Comparison of ENCODE assay signal across 8 cellular contexts in the genomic region with DNA sequence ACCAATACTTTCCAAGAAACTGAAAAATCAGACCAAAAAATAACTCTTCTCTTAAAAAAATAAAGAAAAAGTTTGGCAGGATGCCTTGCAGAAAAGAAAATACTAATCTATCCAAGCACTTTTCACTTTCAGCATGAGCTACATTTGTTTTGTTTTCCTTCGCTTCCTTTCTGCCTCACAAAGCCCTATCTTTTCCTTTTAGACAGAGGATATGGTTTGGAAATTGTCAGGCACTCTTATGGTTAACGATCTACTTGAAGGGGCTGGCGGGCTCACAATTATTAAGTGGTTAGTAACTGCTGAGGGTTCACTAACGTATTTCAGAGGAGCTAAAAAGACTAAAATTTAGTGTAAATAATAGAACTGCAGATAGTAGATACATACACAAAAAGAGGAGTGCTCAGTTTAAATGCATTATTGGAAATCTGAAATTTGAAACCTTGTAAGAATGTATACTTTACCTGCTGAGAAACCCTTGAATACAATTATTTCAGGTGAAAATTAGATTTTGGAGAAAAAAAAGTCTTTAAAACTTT. TPM values are rescaled to one million over a fixed set of nuclear protein-coding genes. Genes with fewer than 3 reads are reported as not detected.
A peak's percentile ranks its signal among the peaks of the same experiment; 100 is the strongest.
DNase-seq lines count a peak whose midpoint lies in the region; ATAC-seq and FAIRE-seq lines count a peak whose summit lies in the region.

No MANE protein-coding gene starts in this region.

- H3K4me1 Mint-ChIP-seq in memory B cell, result peaks cover 25% of the 10 kb centered on the region

- no peaks in the 10 kb centered on the region for H3K36me3 Mint-ChIP-seq in memory B cell

- H3K27ac Mint-ChIP-seq in memory B cell, result peak overlapping the region; percentile 51

- H3K27me3 Mint-ChIP-seq in memory B cell, result no peaks in the 10 kb centered on the region

- no peaks in the 10 kb centered on the region for H3K9me3 Mint-ChIP-seq in memory B cell

- no peak for FAIRE-seq in urothelium cell line (lab: Jason Lieb, UNC)

- peak; percentile 9 for DNase-seq in DMS53 treated with DMSO at 0.1 percent for 48 hours (lab: John Stamatoyannopoulos, UW; ENCODE audit: unreplicated experiment)
- peak; percentile 32 for DNase-seq in M059J (ENCODE audit: low read depth)
- peak; percentile 56 for DNase-seq in astrocyte of the hippocampus (ENCODE audit: low read depth, low spot score)
- DNase-seq in memory B cell (ENCODE audit: low spot score in 2 of 2), result no peak
- DNase-seq in NCI-H128 (lab: John Stamatoyannopoulos, UW; ENCODE audit: unreplicated experiment), result no peak
- DNase-seq in urothelium cell line (ENCODE audit: low spot score), result no peak
- DNase-seq in hippocampal formation (lab: John Stamatoyannopoulos, UW), result no peak
- no peak for DNase-seq in islet precursor cell

- H3K4me3 Mint-ChIP-seq in memory B cell, result peak overlapping the region; percentile 80

- no peak for ATAC-seq in memory B cell (ENCODE audit: low read depth)

RNA-seq across cellular contexts. Expression of a gene that starts 0.9 kb away (rescaled TPM):
- total RNA-seq in M059J (2014; rRNA removed; shearing (Covaris generic)), result 25.8 and 43.3 TPM in 2 replicates

Comparison
In these comparisons a context has a peak if more than half of its experiments do, and no peak if none do; other contexts are left out.
1. DNase-seq: peak in DMS53 treated with DMSO at 0.1 percent for 48 hours (single experiment), M059J (single experiment) and astrocyte of the hippocampus (single experiment); none in memory B cell (0 of 2), NCI-H128 (single experiment), urothelium cell line (single experiment), hippocampal formation (0 of 2) and islet precursor cell (single experiment).